15 cellular contexts compared by ENCODE assay signal in genomic region chr7:141899366-141899765, GRCh38. TPM values are rescaled to one million over a fixed set of nuclear protein-coding genes. Genes with fewer than 3 reads are reported as not detected.
"Had no signal": no experiment of that assay in that cellular context is flagged by ENCODE, and none has a peak within 500 bp of the region (broad histone marks: within the 10 kb centered on the region; RNA-seq: fewer than 3 reads in every experiment).

No MANE protein-coding gene starts in this region.

RNA-seq across cellular contexts. Expression of gene OR9A4, which starts 16.8 kb away (rescaled TPM):
- total RNA-seq: stomach, subcutaneous adipose tissue, suprapubic skin, temporal lobe, thoracic aorta, thyroid gland, transverse colon, upper lobe of left lung, ureter, vagina had no signal
- polyA plus RNA-seq: stomach, thymus, urinary bladder had no signal

RNA-seq across cellular contexts. Expression of gene CLEC5A, which starts 47.4 kb away (rescaled TPM):
- total RNA-seq: temporal lobe had no signal

RNA-seq across cellular contexts. Expression of gene PRSS37, which starts 58.1 kb away (rescaled TPM):
- total RNA-seq: stomach, subcutaneous adipose tissue, suprapubic skin, temporal lobe, thoracic aorta, thyroid gland, tibial nerve, transverse colon, upper lobe of left lung, upper lobe of right lung, ureter, urinary bladder, uterus, vagina had no signal
- polyA plus RNA-seq: stomach, urinary bladder had no signal
